20 cellular contexts compared by ENCODE assay signal in genomic region chr4:13396161-13396560, GRCh38.
"Had no signal": no experiment of that assay in that cellular context is flagged by ENCODE, and none has a peak within 500 bp of the region (broad histone marks: within the 10 kb centered on the region; RNA-seq: fewer than 3 reads in every experiment).

No MANE protein-coding gene starts in this region.

- H3K4me1 ChIP-seq: SJSA1 had no signal

- H3K9me3 ChIP-seq: MG63, SJSA1 had no signal

- FAIRE-seq: RCC 7860 had no signal

- DNase-seq: Karpas-422, KG1, MG63, NCI-H1092 treated with DMSO at 0.1 percent for 48 hours, NCI-H1436, NCI-H187, NCI-H2029, NCI-H2081 treated with DMSO at 0.1 percent for 48 hours, NCI-H2171, NCI-H226, NCI-H446, NCI-H510A, NCI-H524 treated with DMSO at 0.1 percent for 48 hours, NCI-H69, NCI-H774, Right ventricle myocardium superior, RPMI8226, SIG-M5 had no signal

- H3K27ac ChIP-seq: SJSA1 had no signal

- H3K4me3 ChIP-seq: MG63, SJSA1 had no signal

- H3K27me3 ChIP-seq: MG63 had no signal

- H3K36me3 ChIP-seq: MG63, SJSA1 had no signal
